In genomic region chr21:46285206-46285661, GRCh38 we compare ENCODE assay signal across 8 cellular contexts. TPM values are rescaled to one million over a fixed set of nuclear protein-coding genes. Genes with fewer than 3 reads are reported as not detected.
DNase-seq lines count a peak whose midpoint lies in the region; ATAC-seq and FAIRE-seq lines count a peak whose summit lies in the region.

TSS of gene MCM3AP (minus strand) at chr21:46285611. CDS start at chr21:46285286, 325 bp downstream.

- H3K27me3 Mint-ChIP-seq in activated naive CD8-positive, alpha-beta T cell treated with anti-CD3 and anti-CD28 coated beads, Interleukin-2, amount 50 U/mL, for 24 hours = no peaks in the 10 kb centered on the region

- FAIRE-seq in small intestine (lab: Jason Lieb, UNC) = no peak

- peak within 1 kb of the TSS; percentile 94 for H3K4me3 ChIP-seq in HUES64 (ENCODE audit: low read length)
- peak within 1 kb of the TSS; percentile 96 for H3K4me3 ChIP-seq in iPS DF 6.9 (ENCODE audit: low read length)
- H3K4me3 ChIP-seq in small intestine (ENCODE audit: low read depth in 1 of 2, low read length in 2 of 2) = peak within 1 kb of the TSS; percentile 77 to 78

- H3K27ac ChIP-seq in HUES64 (ENCODE audit: low read depth, low read length) (peak within 1 kb of the TSS; percentile 97), iPS DF 6.9 (ENCODE audit: low read length) (no peak within 1 kb of the TSS), small intestine (ENCODE audit: low read depth in 1 of 2, low read length in 1 of 2) (peak within 1 kb of the TSS; percentile 91 to 92)

- H3K27me3 ChIP-seq in HUES64 (ENCODE audit: insufficient read depth, low read length) = no peaks in the 10 kb centered on the region
- no peaks in the 10 kb centered on the region for H3K27me3 ChIP-seq in iPS DF 6.9 (ENCODE audit: control insufficient read depth, insufficient read depth, low read length)
- no peaks in the 10 kb centered on the region for H3K27me3 ChIP-seq in small intestine (ENCODE audit: control insufficient read depth in 2 of 2, insufficient read depth in 2 of 2, low read length in 2 of 2)

- WGBS in HUES64 = 59% methylated on average over 5 of the region's 6 CpGs
- WGBS in iPS DF 6.9 (ENCODE audit: insufficient coverage, insufficient read length) = no CpG with 5 or more reads among the region's 6 CpGs
- 26 to 34% (median 32%) methylated on average over 6 of the region's 6 CpGs for WGBS in small intestine, 3 donors

- H3K4me1 ChIP-seq in HUES64 (ENCODE audit: insufficient read depth, low read length) (peaks cover 30% of the 10 kb centered on the region), iPS DF 6.9 (ENCODE audit: control insufficient read depth, insufficient read depth, low read length) (no peaks in the 10 kb centered on the region), small intestine (ENCODE audit: control insufficient read depth in 2 of 2, insufficient read depth in 1 of 2, low read depth in 1 of 2, low read length in 1 of 2) (peaks cover 6 to 17% of the 10 kb centered on the region in 2 donors)

- H3K36me3 ChIP-seq in HUES64 (ENCODE audit: insufficient read depth, low read length) (peaks cover 43% of the 10 kb centered on the region), iPS DF 6.9 (ENCODE audit: control insufficient read depth, insufficient read depth, low read length) (no peaks in the 10 kb centered on the region), small intestine (ENCODE audit: control insufficient read depth in 2 of 2, insufficient read depth in 2 of 2, low read length in 2 of 2) (peaks cover 2% of the 10 kb centered on the region in 2 donors)

- peaks cover 27% of the 10 kb centered on the region for H3K36me3 Mint-ChIP-seq in activated naive CD8-positive, alpha-beta T cell treated with anti-CD3 and anti-CD28 coated beads, Interleukin-2, amount 50 U/mL, for 24 hours (ENCODE audit: low read depth)

- ATAC-seq in activated naive CD8-positive, alpha-beta T cell treated with anti-CD3 and anti-CD28 coated beads, Interleukin-2, amount 50 U/mL, for 24 hours = no peak
- ATAC-seq in GM19463 (IDR thresholded peaks at IDR 0.05; ENCODE audit: unreplicated experiment) = no peak
- no peak for ATAC-seq in HG03280 (IDR thresholded peaks at IDR 0.05; ENCODE audit: unreplicated experiment)
- ATAC-seq in GM21447 (IDR thresholded peaks at IDR 0.05; ENCODE audit: unreplicated experiment) = no peak

- peak within 1 kb of the TSS; percentile 94 for H3K27ac Mint-ChIP-seq in activated naive CD8-positive, alpha-beta T cell treated with anti-CD3 and anti-CD28 coated beads, Interleukin-2, amount 50 U/mL, for 24 hours

- H3K4me3 Mint-ChIP-seq in activated naive CD8-positive, alpha-beta T cell treated with anti-CD3 and anti-CD28 coated beads, Interleukin-2, amount 50 U/mL, for 24 hours = peak within 1 kb of the TSS; percentile 96

- DNase-seq in activated naive CD8-positive, alpha-beta T cell treated with anti-CD3 and anti-CD28 coated beads, Interleukin-2, amount 50 U/mL, for 24 hours = no peak
- DNase-seq in iPS DF 6.9 (ENCODE audit: low read depth, low spot score) (no peak), small intestine (no peak), T-helper 9 cell (no peak)

- peaks cover 48% of the 10 kb centered on the region for H3K4me1 Mint-ChIP-seq in activated naive CD8-positive, alpha-beta T cell treated with anti-CD3 and anti-CD28 coated beads, Interleukin-2, amount 50 U/mL, for 24 hours

- H3K9ac ChIP-seq in HUES64 (ENCODE audit: low read depth, low read length) = peak within 1 kb of the TSS; percentile 90

- no peaks in the 10 kb centered on the region for H3K9me3 ChIP-seq in HUES64 (ENCODE audit: insufficient read depth, low read depth, low read length)
- H3K9me3 ChIP-seq in iPS DF 6.9 (ENCODE audit: control insufficient read depth, insufficient read depth, low read length) = no peaks in the 10 kb centered on the region
- H3K9me3 ChIP-seq in small intestine (ENCODE audit: control insufficient read depth, low read depth) = no peaks in the 10 kb centered on the region

- H3K9me3 Mint-ChIP-seq in activated naive CD8-positive, alpha-beta T cell treated with anti-CD3 and anti-CD28 coated beads, Interleukin-2, amount 50 U/mL, for 24 hours = no peaks in the 10 kb centered on the region

RNA-seq across cellular contexts. Expression of gene MCM3AP, which starts in this region (rescaled TPM):
- polyA plus RNA-seq in HUES64 (2013, experiment 1 of 2) = 73.6 TPM
- 62.8 TPM for polyA plus RNA-seq in HUES64 (2013, experiment 2 of 2)
- polyA plus RNA-seq in small intestine = 10 to 100 TPM; 38.3 to 42.7 (median 42.5) TPM
